ENCODE assay signal across 15 cellular contexts in the genomic region with DNA sequence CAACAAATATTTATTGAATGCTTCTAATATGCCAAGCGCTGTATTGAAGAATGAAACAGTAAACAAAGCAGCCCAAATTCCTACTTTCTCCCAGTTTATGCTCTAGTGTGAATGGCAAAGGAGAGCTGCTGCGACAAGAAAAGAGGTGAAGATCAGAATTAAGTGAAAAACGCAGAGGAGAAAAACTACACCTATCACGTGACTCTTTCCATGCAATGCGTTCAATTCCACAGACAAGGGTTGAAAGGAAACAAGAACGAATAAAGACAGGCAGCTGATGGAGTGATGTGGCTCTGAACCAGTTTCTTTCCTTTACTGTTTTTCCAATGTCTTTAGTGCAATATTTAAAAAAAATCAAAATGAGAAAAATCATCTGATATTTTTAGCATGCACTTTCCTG. TPM values are rescaled to one million over a fixed set of nuclear protein-coding genes. Genes with fewer than 3 reads are reported as not detected.
DNase-seq lines count a peak whose midpoint lies in the region; ATAC-seq, FAIRE-seq and TF ChIP-seq lines count a peak whose summit lies in the region.
"Had no signal": no experiment of that assay in that cellular context is flagged by ENCODE, and none has a peak within 500 bp of the region (broad histone marks: within the 10 kb centered on the region; RNA-seq: fewer than 3 reads in every experiment).

No MANE protein-coding gene starts in this region.

- no peak for FAIRE-seq in HTR-8/SVneo (lab: Jason Lieb, UNC)

- H3K27ac ChIP-seq in left ventricle myocardium inferior (replicated peaks) (peak overlapping the region; percentile 84), endodermal cell (ENCODE audit: low read depth, low read length) (no peak overlapping the region), tibial artery (peak overlapping the region; percentile 43 to 55)
- H3K27ac ChIP-seq: 22Rv1; BLaER1 treated with 17β-estradiol and CSF1 and Interleukin-3, amounts not matched to agents 10 nM and 100 nM; GM23248 had no signal

- H3K36me3 Mint-ChIP-seq in endodermal cell (ENCODE audit: low read depth): no peaks in the 10 kb centered on the region
- H3K36me3 Mint-ChIP-seq: CD4-positive, CD25-positive, alpha-beta regulatory T cell had no signal

- peaks cover 50% of the 10 kb centered on the region for H3K4me1 ChIP-seq in left ventricle myocardium inferior
- H3K4me1 ChIP-seq in endodermal cell (ENCODE audit: control insufficient read depth, insufficient read depth, low read length): no peaks in the 10 kb centered on the region
- peaks cover 0 to 26% (median 2%) of the 10 kb centered on the region in 4 donors for H3K4me1 ChIP-seq in tibial artery
- H3K4me1 ChIP-seq: BLaER1 treated with 17β-estradiol and CSF1 and Interleukin-3, amounts not matched to agents 10 nM and 100 nM had no signal

- no peak for ATAC-seq in Right ventricle myocardium inferior
- no peak for ATAC-seq in GM21515 (IDR thresholded peaks at IDR 0.05; ENCODE audit: unreplicated experiment)

- intact Hi-C loops in left ventricle myocardium inferior (cut with micrococcal nuclease): no loop called here
- intact Hi-C loops in Right ventricle myocardium inferior (cut with DNase I): loop anchor here (5.0 kb wide), 1 partner anchor 88 kb away; no protein-coding TSS in a partner anchor
- intact Hi-C loops in tibial artery (cut with DNase I; ENCODE audit: low total_unique reads): no loop called here

- no peak for DNase-seq in left ventricle myocardium inferior
- DNase-seq in Right ventricle myocardium inferior (ENCODE audit: missing footprints): no peak
- DNase-seq in HTR-8/SVneo (ENCODE audit: insufficient read length, low spot score): peak; percentile 9
- DNase-seq in endodermal cell: peak; percentile 0
- DNase-seq in tibial artery: no peak
- DNase-seq in SIG-M5 treated with dmso at 0.1 percent for 504 hours (lab: John Stamatoyannopoulos, UW; ENCODE audit: unreplicated experiment): no peak
- DNase-seq in central memory CD4-positive, alpha-beta T cell: no peak
- DNase-seq: CD4-positive, CD25-positive, alpha-beta regulatory T cell; DMS53; GM23248 had no signal

- H3K4me1 Mint-ChIP-seq in endodermal cell: no peaks in the 10 kb centered on the region
- H3K4me1 Mint-ChIP-seq: CD4-positive, CD25-positive, alpha-beta regulatory T cell had no signal

- TF ChIP-seq CTCF in left ventricle myocardium inferior (IDR thresholded peaks at IDR 0.05; ENCODE audit: borderline replicate concordance) (no peak), endodermal cell (conservative IDR thresholded peaks at IDR 0.05) (no peak), tibial artery (IDR thresholded peaks at IDR 0.05) (no peak)

- no peak overlapping the region for H3K4me3 ChIP-seq in left ventricle myocardium inferior
- H3K4me3 ChIP-seq in endodermal cell (ENCODE audit: low read length): no peak overlapping the region
- H3K4me3 ChIP-seq in tibial artery: no peak overlapping the region
- H3K4me3 ChIP-seq: BLaER1 treated with 17β-estradiol and CSF1 and Interleukin-3, amounts not matched to agents 10 nM and 100 nM; GM23248 had no signal

- no peaks in the 10 kb centered on the region for H3K27me3 ChIP-seq in left ventricle myocardium inferior (ENCODE audit: low read depth)
- H3K27me3 ChIP-seq in endodermal cell (ENCODE audit: control insufficient read depth, insufficient read depth, low read length, poor library complexity, severe bottlenecking): no peaks in the 10 kb centered on the region
- H3K27me3 ChIP-seq in tibial artery: no peaks in the 10 kb centered on the region
- H3K27me3 ChIP-seq: BLaER1 treated with 17β-estradiol and CSF1 and Interleukin-3, amounts not matched to agents 10 nM and 100 nM had no signal

- peaks cover 3% of the 10 kb centered on the region for H3K27me3 Mint-ChIP-seq in endodermal cell (ENCODE audit: insufficient read depth)
- H3K27me3 Mint-ChIP-seq: CD4-positive, CD25-positive, alpha-beta regulatory T cell had no signal

- peaks cover 4% of the 10 kb centered on the region for H3K9me3 ChIP-seq in left ventricle myocardium inferior (replicated peaks)
- no peaks in the 10 kb centered on the region for H3K9me3 ChIP-seq in endodermal cell (ENCODE audit: control insufficient read depth, low read length)
- H3K9me3 ChIP-seq in tibial artery: no peaks in the 10 kb centered on the region
- H3K9me3 ChIP-seq: BLaER1 treated with 17β-estradiol and CSF1 and Interleukin-3, amounts not matched to agents 10 nM and 100 nM had no signal

- no peak overlapping the region for H3K4me3 Mint-ChIP-seq in endodermal cell
- H3K4me3 Mint-ChIP-seq: CD4-positive, CD25-positive, alpha-beta regulatory T cell had no signal

- peaks cover 2% of the 10 kb centered on the region for H3K9me3 Mint-ChIP-seq in endodermal cell

- H3K36me3 ChIP-seq in left ventricle myocardium inferior (no peaks in the 10 kb centered on the region), endodermal cell (ENCODE audit: control insufficient read depth, insufficient read depth, low read length) (no peaks in the 10 kb centered on the region), tibial artery (no peaks in the 10 kb centered on the region)
- H3K36me3 ChIP-seq: BLaER1 treated with 17β-estradiol and CSF1 and Interleukin-3, amounts not matched to agents 10 nM and 100 nM had no signal

- H3K9ac ChIP-seq in endodermal cell (ENCODE audit: extremely low read depth, low read length, poor library complexity, severe bottlenecking): no peak overlapping the region
- H3K9ac ChIP-seq: BLaER1 treated with 17β-estradiol and CSF1 and Interleukin-3, amounts not matched to agents 10 nM and 100 nM; GM23248 had no signal

- no peak overlapping the region for H3K27ac Mint-ChIP-seq in endodermal cell
- H3K27ac Mint-ChIP-seq: CD4-positive, CD25-positive, alpha-beta regulatory T cell had no signal

- WGBS in endodermal cell (ENCODE audit: insufficient coverage in 1 of 2, insufficient read length in 1 of 2), 2 experiments: 96% methylated on average over 4 to 6 of the region's 6 CpGs

RNA-seq across cellular contexts. Expression of gene MT1HL1, which starts 23.6 kb away (rescaled TPM):
- total RNA-seq in left ventricle myocardium inferior (not detected), Right ventricle myocardium inferior (not detected), endodermal cell (not detected)
- not detected for polyA plus RNA-seq in endodermal cell (2013, experiment 1 of 2)
- polyA plus RNA-seq in endodermal cell (2013, experiment 2 of 2): not detected
- total RNA-seq: CD4-positive, CD25-positive, alpha-beta regulatory T cell; GM23248; H7; HT-29 had no signal
- polyA plus RNA-seq: CD4-positive, CD25-positive, alpha-beta regulatory T cell; GM23248 had no signal

Comparison
In these comparisons a context has a peak if more than half of its experiments do, and no peak if none do; other contexts are left out.
1. DNase-seq: peak in HTR-8/SVneo (single experiment) and endodermal cell (single experiment); none in left ventricle myocardium inferior (single experiment), Right ventricle myocardium inferior (single experiment), tibial artery (0 of 2), SIG-M5 treated with dmso at 0.1 percent for 504 hours (single experiment) and central memory CD4-positive, alpha-beta T cell (single experiment).